Comparison of ENCODE assay signal across 23 cellular contexts in genomic region chr11:35717520-35717919, GRCh38.
"Had no signal": no experiment of that assay in that cellular context is flagged by ENCODE, and none has a peak within 500 bp of the region (broad histone marks: within the 10 kb centered on the region; RNA-seq: fewer than 3 reads in every experiment).

No MANE protein-coding gene starts in this region.

- H3K4me2 ChIP-seq: neural progenitor cell had no signal

- H2AFZ ChIP-seq: neural progenitor cell, parathyroid adenoma had no signal

- DNase-seq: colonic mucosa; effector CD8-positive, alpha-beta T cell; foreskin fibroblast; gastrocnemius medialis; head of caudate nucleus; right lobe of liver; small intestine; stimulated activated CD4-positive, alpha-beta T cell treated with anti-CD3 and anti-CD28 coated beads, Interleukin-15, amount 100 ng/mL, for 24 hours; stimulated activated CD4-positive, alpha-beta T cell treated with anti-CD3 and anti-CD28 coated beads, Interleukin-2, amount 100 ng/mL, for 48 hours; stimulated activated naive CD4-positive, alpha-beta T cell treated with Interleukin-2 at 50 U/mL for 16 hours; stomach; thyroid gland; trophoblast cell had no signal

- H3K27me3 Mint-ChIP-seq: dendritic cell treated with granulocyte-macrophage colony-stimulating factor and Interleukin-4, amounts not matched to agents 40 ng/mL and 50 ng/mL, for 4 days; progenitor cell of endocrine pancreas had no signal

- H3K27ac ChIP-seq: colonic mucosa, epithelial cell of prostate, gastrocnemius medialis, neural progenitor cell, parathyroid adenoma, right lobe of liver, stomach, thyroid gland, vagina had no signal

- H3K9me3 Mint-ChIP-seq: endodermal cell, nephron, neural progenitor cell had no signal

- H3K4me1 ChIP-seq: colonic mucosa, parathyroid adenoma, right lobe of liver had no signal

- H3K9me3 ChIP-seq: colonic mucosa, gastrocnemius medialis, right lobe of liver, stomach, thyroid gland, vagina had no signal

- H3K4me3 Mint-ChIP-seq: dendritic cell treated with granulocyte-macrophage colony-stimulating factor and Interleukin-4, amounts not matched to agents 40 ng/mL and 50 ng/mL, for 4 days; endodermal cell; nephron; neural progenitor cell had no signal

- H3K79me2 ChIP-seq: parathyroid adenoma had no signal

- H3K27ac Mint-ChIP-seq: dendritic cell treated with granulocyte-macrophage colony-stimulating factor and Interleukin-4, amounts not matched to agents 40 ng/mL and 50 ng/mL, for 4 days; endodermal cell; nephron; neural progenitor cell; progenitor cell of endocrine pancreas had no signal

- ATAC-seq: esophagus mucosa, gastrocnemius medialis had no signal

- H3K36me3 ChIP-seq: colonic mucosa, gastrocnemius medialis, neural progenitor cell, right lobe of liver, stomach, thyroid gland, vagina had no signal

- H3K4me3 ChIP-seq: colonic mucosa, gastrocnemius medialis, lung, neural progenitor cell, right lobe of liver, stomach, thyroid gland, vagina had no signal

- H3K27me3 ChIP-seq: colonic mucosa, gastrocnemius medialis, neural progenitor cell, right lobe of liver, stomach, thyroid gland, vagina had no signal
